3 cellular contexts compared by ENCODE assay signal in the genomic region with DNA sequence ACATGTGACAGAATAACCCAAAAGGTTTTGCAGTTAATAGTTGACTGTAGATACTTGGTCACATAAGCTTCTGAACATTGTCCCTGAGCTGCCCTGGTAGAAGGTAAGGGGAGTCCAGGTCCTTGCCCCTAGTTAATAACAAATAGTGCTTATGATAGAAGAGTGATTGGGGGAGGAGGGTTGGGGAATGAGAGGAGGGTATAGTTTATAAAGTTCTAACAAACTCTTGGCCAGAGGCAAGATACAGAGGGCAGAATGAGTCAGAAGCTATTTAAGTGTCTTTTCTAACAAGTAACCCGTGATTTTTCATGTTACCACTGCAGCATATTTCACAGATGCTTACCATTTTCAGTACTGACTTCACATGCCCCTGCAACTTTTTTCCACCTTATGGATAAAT.
A peak's percentile ranks its signal among the peaks of the same experiment; 100 is the strongest.
TF ChIP-seq lines count a peak whose summit lies in the region.

No MANE protein-coding gene starts in this region.

TF ChIP-seq in HCT116, 20 proteins besides CTCF, POLR2A, EP300 and RAD21:
- TF ChIP-seq POLR2AphosphoS5 (IDR thresholded peaks at IDR 0.05; ENCODE audit: low read depth, low read length) (peak; percentile 13; the same call in 1 of the 2 replicates), JUND (IDR thresholded peaks at IDR 0.05) (no peak)

TF ChIP-seq in GM12878, 131 proteins besides CTCF, POLR2A, EP300 and RAD21 (continues in another document):
- TF ChIP-seq CHD2 (IDR thresholded peaks at IDR 0.05; ENCODE audit: borderline replicate concordance, low read depth, low read length), result 0 out of 2 replicates have a peak, but pooled peaks have one; percentile 23
- TF ChIP-seq PML (IDR thresholded peaks at IDR 0.05; ENCODE audit: low read length), result 0 out of 2 replicates have a peak, but pooled peaks have one; percentile 22
- peak; percentile 37 to 39; a peak in 2 of 4 replicates for TF ChIP-seq IKZF2 (IDR thresholded peaks at IDR 0.05)
- TF ChIP-seq, protein P1, sequence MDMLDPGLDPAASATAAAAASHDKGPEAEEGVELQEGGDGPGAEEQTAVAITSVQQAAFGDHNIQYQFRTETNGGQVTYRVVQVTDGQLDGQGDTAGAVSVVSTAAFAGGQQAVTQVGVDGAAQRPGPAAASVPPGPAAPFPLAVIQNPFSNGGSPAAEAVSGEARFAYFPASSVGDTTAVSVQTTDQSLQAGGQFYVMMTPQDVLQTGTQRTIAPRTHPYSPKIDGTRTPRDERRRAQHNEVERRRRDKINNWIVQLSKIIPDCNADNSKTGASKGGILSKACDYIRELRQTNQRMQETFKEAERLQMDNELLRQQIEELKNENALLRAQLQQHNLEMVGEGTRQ (IDR thresholded peaks at IDR 0.05; ENCODE audit: borderline replicate concordance, low read depth, low read length), result no peak
- no peak for TF ChIP-seq ETV6 (conservative IDR thresholded peaks at IDR 0.05 in 1 of 2, IDR thresholded peaks at IDR 0.05 in 1 of 2; ENCODE audit: borderline replicate concordance in 1 of 2, low read depth in 1 of 2)
- TF ChIP-seq, protein P2, sequence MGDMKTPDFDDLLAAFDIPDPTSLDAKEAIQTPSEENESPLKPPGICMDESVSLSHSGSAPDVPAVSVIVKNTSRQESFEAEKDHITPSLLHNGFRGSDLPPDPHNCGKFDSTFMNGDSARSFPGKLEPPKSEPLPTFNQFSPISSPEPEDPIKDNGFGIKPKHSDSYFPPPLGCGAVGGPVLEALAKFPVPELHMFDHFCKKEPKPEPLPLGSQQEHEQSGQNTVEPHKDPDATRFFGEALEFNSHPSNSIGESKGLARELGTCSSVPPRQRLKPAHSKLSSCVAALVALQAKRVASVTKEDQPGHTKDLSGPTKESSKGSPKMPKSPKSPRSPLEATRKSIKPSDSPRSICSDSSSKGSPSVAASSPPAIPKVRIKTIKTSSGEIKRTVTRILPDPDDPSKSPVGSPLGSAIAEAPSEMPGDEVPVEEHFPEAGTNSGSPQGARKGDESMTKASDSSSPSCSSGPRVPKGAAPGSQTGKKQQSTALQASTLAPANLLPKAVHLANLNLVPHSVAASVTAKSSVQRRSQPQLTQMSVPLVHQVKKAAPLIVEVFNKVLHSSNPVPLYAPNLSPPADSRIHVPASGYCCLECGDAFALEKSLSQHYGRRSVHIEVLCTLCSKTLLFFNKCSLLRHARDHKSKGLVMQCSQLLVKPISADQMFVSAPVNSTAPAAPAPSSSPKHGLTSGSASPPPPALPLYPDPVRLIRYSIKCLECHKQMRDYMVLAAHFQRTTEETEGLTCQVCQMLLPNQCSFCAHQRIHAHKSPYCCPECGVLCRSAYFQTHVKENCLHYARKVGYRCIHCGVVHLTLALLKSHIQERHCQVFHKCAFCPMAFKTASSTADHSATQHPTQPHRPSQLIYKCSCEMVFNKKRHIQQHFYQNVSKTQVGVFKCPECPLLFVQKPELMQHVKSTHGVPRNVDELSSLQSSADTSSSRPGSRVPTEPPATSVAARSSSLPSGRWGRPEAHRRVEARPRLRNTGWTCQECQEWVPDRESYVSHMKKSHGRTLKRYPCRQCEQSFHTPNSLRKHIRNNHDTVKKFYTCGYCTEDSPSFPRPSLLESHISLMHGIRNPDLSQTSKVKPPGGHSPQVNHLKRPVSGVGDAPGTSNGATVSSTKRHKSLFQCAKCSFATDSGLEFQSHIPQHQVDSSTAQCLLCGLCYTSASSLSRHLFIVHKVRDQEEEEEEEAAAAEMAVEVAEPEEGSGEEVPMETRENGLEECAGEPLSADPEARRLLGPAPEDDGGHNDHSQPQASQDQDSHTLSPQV (IDR thresholded peaks at IDR 0.05), result peak; percentile 41; the same call in 1 of the 2 replicates
- TF ChIP-seq, protein P3, sequence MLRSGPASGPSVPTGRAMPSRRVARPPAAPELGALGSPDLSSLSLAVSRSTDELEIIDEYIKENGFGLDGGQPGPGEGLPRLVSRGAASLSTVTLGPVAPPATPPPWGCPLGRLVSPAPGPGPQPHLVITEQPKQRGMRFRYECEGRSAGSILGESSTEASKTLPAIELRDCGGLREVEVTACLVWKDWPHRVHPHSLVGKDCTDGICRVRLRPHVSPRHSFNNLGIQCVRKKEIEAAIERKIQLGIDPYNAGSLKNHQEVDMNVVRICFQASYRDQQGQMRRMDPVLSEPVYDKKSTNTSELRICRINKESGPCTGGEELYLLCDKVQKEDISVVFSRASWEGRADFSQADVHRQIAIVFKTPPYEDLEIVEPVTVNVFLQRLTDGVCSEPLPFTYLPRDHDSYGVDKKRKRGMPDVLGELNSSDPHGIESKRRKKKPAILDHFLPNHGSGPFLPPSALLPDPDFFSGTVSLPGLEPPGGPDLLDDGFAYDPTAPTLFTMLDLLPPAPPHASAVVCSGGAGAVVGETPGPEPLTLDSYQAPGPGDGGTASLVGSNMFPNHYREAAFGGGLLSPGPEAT (IDR thresholded peaks at IDR 0.05; ENCODE audit: low read depth), result peak; percentile 32; the same call in 1 of the 2 replicates
- TF ChIP-seq, protein P4, sequence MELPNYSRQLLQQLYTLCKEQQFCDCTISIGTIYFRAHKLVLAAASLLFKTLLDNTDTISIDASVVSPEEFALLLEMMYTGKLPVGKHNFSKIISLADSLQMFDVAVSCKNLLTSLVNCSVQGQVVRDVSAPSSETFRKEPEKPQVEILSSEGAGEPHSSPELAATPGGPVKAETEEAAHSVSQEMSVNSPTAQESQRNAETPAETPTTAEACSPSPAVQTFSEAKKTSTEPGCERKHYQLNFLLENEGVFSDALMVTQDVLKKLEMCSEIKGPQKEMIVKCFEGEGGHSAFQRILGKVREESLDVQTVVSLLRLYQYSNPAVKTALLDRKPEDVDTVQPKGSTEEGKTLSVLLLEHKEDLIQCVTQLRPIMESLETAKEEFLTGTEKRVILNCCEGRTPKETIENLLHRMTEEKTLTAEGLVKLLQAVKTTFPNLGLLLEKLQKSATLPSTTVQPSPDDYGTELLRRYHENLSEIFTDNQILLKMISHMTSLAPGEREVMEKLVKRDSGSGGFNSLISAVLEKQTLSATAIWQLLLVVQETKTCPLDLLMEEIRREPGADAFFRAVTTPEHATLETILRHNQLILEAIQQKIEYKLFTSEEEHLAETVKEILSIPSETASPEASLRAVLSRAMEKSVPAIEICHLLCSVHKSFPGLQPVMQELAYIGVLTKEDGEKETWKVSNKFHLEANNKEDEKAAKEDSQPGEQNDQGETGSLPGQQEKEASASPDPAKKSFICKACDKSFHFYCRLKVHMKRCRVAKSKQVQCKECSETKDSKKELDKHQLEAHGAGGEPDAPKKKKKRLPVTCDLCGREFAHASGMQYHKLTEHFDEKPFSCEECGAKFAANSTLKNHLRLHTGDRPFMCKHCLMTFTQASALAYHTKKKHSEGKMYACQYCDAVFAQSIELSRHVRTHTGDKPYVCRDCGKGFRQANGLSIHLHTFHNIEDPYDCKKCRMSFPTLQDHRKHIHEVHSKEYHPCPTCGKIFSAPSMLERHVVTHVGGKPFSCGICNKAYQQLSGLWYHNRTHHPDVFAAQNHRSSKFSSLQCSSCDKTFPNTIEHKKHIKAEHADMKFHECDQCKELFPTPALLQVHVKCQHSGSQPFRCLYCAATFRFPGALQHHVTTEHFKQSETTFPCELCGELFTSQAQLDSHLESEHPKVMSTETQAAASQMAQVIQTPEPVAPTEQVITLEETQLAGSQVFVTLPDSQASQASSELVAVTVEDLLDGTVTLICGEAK (IDR thresholded peaks at IDR 0.05; ENCODE audit: borderline replicate concordance), result peak; percentile 51; the same call in 1 of the 2 replicates

TF ChIP-seq in HepG2, 621 proteins besides CTCF, POLR2A, EP300 and RAD21:
- no peak for TF ChIP-seq HOXA5 (CRISPR knock-in tag; IDR thresholded peaks at IDR 0.05)
- peak; percentile 28 for TF ChIP-seq HNRNPK (IDR thresholded peaks at IDR 0.05; ENCODE audit: low read depth, low read length, poor library complexity, severe bottlenecking)
